In the genomic region with DNA sequence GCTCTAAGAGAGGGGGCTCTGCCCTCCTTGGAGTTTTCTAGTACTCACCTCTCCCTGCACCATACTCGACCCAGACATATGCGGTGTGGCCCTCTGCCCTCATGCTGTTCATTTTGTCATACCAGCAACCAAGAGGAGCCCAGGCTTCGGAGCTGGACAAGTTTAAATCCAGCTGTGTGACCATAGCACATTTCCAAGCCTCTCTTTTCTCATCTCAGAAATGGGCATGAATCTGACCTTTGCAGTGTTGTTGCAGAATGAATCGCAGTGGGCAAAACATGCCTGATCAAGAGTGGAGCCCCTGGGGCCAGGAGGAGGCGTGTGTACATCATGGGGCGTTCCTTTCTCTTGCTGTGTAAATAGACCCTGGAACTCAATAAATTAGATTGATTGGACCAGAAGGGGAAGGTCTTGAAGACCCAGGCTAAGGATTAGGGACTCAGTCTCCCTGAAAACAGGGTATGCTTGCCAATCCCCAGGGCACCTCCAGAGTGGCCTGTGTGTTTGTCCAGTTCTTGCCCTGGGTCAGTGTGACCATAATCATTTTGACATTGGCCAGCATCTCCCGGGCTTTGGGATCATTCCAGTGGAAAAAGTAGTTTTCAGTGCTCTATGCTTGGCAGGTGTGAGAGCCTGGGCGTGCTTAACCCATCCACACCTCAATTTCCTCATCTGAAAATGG, we compare ENCODE assay signal across 16 cellular contexts. TPM values are rescaled to one million over a fixed set of nuclear protein-coding genes. Genes with fewer than 3 reads are reported as not detected.
DNase-seq lines count a peak whose midpoint lies in the region; ATAC-seq and TF ChIP-seq lines count a peak whose summit lies in the region.
"Had no signal": no experiment of that assay in that cellular context is flagged by ENCODE, and none has a peak within 500 bp of the region (broad histone marks: within the 10 kb centered on the region; RNA-seq: fewer than 3 reads in every experiment).

No MANE protein-coding gene starts in this region.

- peaks cover 8% of the 10 kb centered on the region for H3K27me3 Mint-ChIP-seq in activated naive CD4-positive, alpha-beta T cell treated with anti-CD3 and anti-CD28 coated beads, Interleukin-2, amount 10 ng/mL, durations not matched to agents 7 days and 5 days
- H3K27me3 Mint-ChIP-seq: effector memory CD8-positive, alpha-beta T cell; stimulated activated naive CD8-positive, alpha-beta T cell treated with anti-CD3 and anti-CD28 coated beads, Interleukin-15, amount 100 ng/mL, for 72 hours had no signal

- no peak overlapping the region for H2AFZ ChIP-seq in hepatocyte

- TF ChIP-seq CTCF in Panc1 (IDR thresholded peaks at IDR 0.05) (no peak), hepatocyte (IDR thresholded peaks at IDR 0.05; ENCODE audit: poor library complexity) (no peak)

- H3K79me2 ChIP-seq in hepatocyte: peaks cover 71% of the 10 kb centered on the region

- no peak for TF ChIP-seq POLR2A in erythroblast (IDR thresholded peaks at IDR 0.05; ENCODE audit: low read length)

- no peak overlapping the region for H3K9ac ChIP-seq in subcutaneous abdominal adipose tissue (ENCODE audit: low read length in 5 of 5)

- BruUV-seq in Panc1 (replicated peaks; lab: Mats Ljungman, UMichigan): no TSS peak

- 88% methylated on average over 8 of the region's 8 CpGs for WGBS in hepatocyte (ENCODE audit: low lambda C conversion rate, missing lambda C conversion rate)

- in situ Hi-C loops in Panc1 (cut with HindIII; ENCODE audit: low pct_unique_long_range_greater_than_20kb, low sequenced_read_pairs): no loop called here

- CTCF ChIA-PET in activated naive CD4-positive, alpha-beta T cell treated with anti-CD3 and anti-CD28 coated beads, Interleukin-2, amount 10 ng/mL, durations not matched to agents 7 days and 5 days (lab: Charles Lee): no interaction called here
- CTCF ChIA-PET in Panc1 (lab: Charles Lee): interaction anchor here (2.2 kb wide), 1 partner anchor 67 kb away, joined by 7 read pairs; no protein-coding TSS in a partner anchor

- POLR2A ChIA-PET in Panc1 (lab: Charles Lee): interaction anchor here (0.6 kb wide), 1 partner anchor 160 kb away, joined by 3 read pairs; no protein-coding TSS in a partner anchor

- H3K27ac ChIP-seq in Panc1 (ENCODE audit: low read length) (peak overlapping the region; percentile 72), hepatocyte (peak overlapping the region; percentile 5), subcutaneous abdominal adipose tissue (ENCODE audit: low read depth, low read length) (peak overlapping the region; percentile 3)

- no peak overlapping the region for H3K4me3 ChIP-seq in Panc1 (ENCODE audit: low read depth in 2 of 2, low read length in 2 of 2)
- no peak overlapping the region for H3K4me3 ChIP-seq in hepatocyte
- no peak overlapping the region for H3K4me3 ChIP-seq in subcutaneous abdominal adipose tissue (ENCODE audit: low read depth in 1 of 5, low read length in 5 of 5)

- no peaks in the 10 kb centered on the region for H3K36me3 ChIP-seq in Panc1 (ENCODE audit: control insufficient read depth, insufficient read depth, low read length)
- H3K36me3 ChIP-seq in hepatocyte (replicated peaks; ENCODE audit: insufficient read depth, low read depth): no peaks in the 10 kb centered on the region
- peaks cover 0 to 82% (median 51%) of the 10 kb centered on the region in 5 donors for H3K36me3 ChIP-seq in subcutaneous abdominal adipose tissue (ENCODE audit: control insufficient read depth in 5 of 5, insufficient read depth in 5 of 5, low read length in 5 of 5)

- no peaks in the 10 kb centered on the region for H3K27me3 ChIP-seq in Panc1 (ENCODE audit: control insufficient read depth, insufficient read depth, low read length)
- H3K27me3 ChIP-seq in hepatocyte: no peaks in the 10 kb centered on the region
- H3K27me3 ChIP-seq in subcutaneous abdominal adipose tissue (ENCODE audit: control insufficient read depth in 5 of 5, insufficient read depth in 4 of 5, low read length in 5 of 5): no peaks in the 10 kb centered on the region

- no peaks in the 10 kb centered on the region for H3K9me3 ChIP-seq in Panc1 (ENCODE audit: control insufficient read depth, insufficient read depth, low read depth, low read length)
- H3K9me3 ChIP-seq in hepatocyte (ENCODE audit: low read depth): no peaks in the 10 kb centered on the region
- no peaks in the 10 kb centered on the region for H3K9me3 ChIP-seq in subcutaneous abdominal adipose tissue (ENCODE audit: control insufficient read depth in 5 of 5, low read length in 5 of 5)

- peaks cover 81% of the 10 kb centered on the region for H3K4me1 ChIP-seq in Panc1 (ENCODE audit: control insufficient read depth, insufficient read depth, low read length)
- peaks cover 45% of the 10 kb centered on the region for H3K4me1 ChIP-seq in hepatocyte (ENCODE audit: insufficient read depth)
- H3K4me1 ChIP-seq in subcutaneous abdominal adipose tissue (ENCODE audit: control insufficient read depth in 5 of 5, insufficient read depth in 5 of 5, low read length in 5 of 5): peaks cover 0 to 83% (median 61%) of the 10 kb centered on the region in 5 donors

- no peak overlapping the region for H3K4me3 Mint-ChIP-seq in activated naive CD4-positive, alpha-beta T cell treated with anti-CD3 and anti-CD28 coated beads, Interleukin-2, amount 10 ng/mL, durations not matched to agents 7 days and 5 days
- H3K4me3 Mint-ChIP-seq: effector memory CD8-positive, alpha-beta T cell; mesothelial cell of epicardium; stimulated activated naive CD8-positive, alpha-beta T cell treated with anti-CD3 and anti-CD28 coated beads, Interleukin-15, amount 100 ng/mL, for 72 hours had no signal

- H3K4me1 Mint-ChIP-seq in activated naive CD4-positive, alpha-beta T cell treated with anti-CD3 and anti-CD28 coated beads, Interleukin-2, amount 10 ng/mL, durations not matched to agents 7 days and 5 days: peaks cover 6% of the 10 kb centered on the region

- H3K4me2 ChIP-seq in hepatocyte: no peak overlapping the region

- peaks cover 85% of the 10 kb centered on the region for H4K20me1 ChIP-seq in hepatocyte (ENCODE audit: insufficient read depth, poor library complexity, severe bottlenecking)

- no peak for DNase-seq in activated naive CD4-positive, alpha-beta T cell treated with anti-CD3 and anti-CD28 coated beads, Interleukin-2, amount 10 ng/mL, durations not matched to agents 7 days and 5 days
- no peak for DNase-seq in activated naive CD4-positive, alpha-beta T cell treated with Interleukin-2 at 50 U/mL for 16 hours
- no peak for DNase-seq in Panc1 (ENCODE audit: low read depth, low spot score)
- no peak for DNase-seq in hepatocyte (ENCODE audit: low spot score)
- no peak for DNase-seq in T-helper 9 cell
- no peak for DNase-seq in erythroblast (lab: John Stamatoyannopoulos, UW)
- DNase-seq: activated gamma-delta T cell treated with Interleukin-2 at 50 U/mL for 16 hours; COR-L47; effector memory CD8-positive, alpha-beta T cell; GF-D8; NCI-H187; stimulated activated naive CD8-positive, alpha-beta T cell treated with anti-CD3 and anti-CD28 coated beads, Interleukin-15, amount 100 ng/mL, for 72 hours; SW 1271 had no signal

- peak overlapping the region; percentile 63 for H3K27ac Mint-ChIP-seq in activated naive CD4-positive, alpha-beta T cell treated with anti-CD3 and anti-CD28 coated beads, Interleukin-2, amount 10 ng/mL, durations not matched to agents 7 days and 5 days
- H3K27ac Mint-ChIP-seq: stimulated activated naive CD8-positive, alpha-beta T cell treated with anti-CD3 and anti-CD28 coated beads, Interleukin-15, amount 100 ng/mL, for 72 hours had no signal

- no peaks in the 10 kb centered on the region for H3K36me3 Mint-ChIP-seq in activated naive CD4-positive, alpha-beta T cell treated with anti-CD3 and anti-CD28 coated beads, Interleukin-2, amount 10 ng/mL, durations not matched to agents 7 days and 5 days

- intact Hi-C loops in Panc1 (cut with micrococcal nuclease; ENCODE audit: unreplicated experiment): no loop called here

- no peaks in the 10 kb centered on the region for H3K9me2 ChIP-seq in hepatocyte (replicated peaks; ENCODE audit: insufficient read depth)

- no peak for ATAC-seq in Panc1
- no peak for ATAC-seq in GM19452 (IDR thresholded peaks at IDR 0.05; ENCODE audit: unreplicated experiment)
- ATAC-seq: effector memory CD8-positive, alpha-beta T cell; stimulated activated naive CD8-positive, alpha-beta T cell treated with anti-CD3 and anti-CD28 coated beads, Interleukin-15, amount 100 ng/mL, for 72 hours had no signal

- no peaks in the 10 kb centered on the region for H3K9me3 Mint-ChIP-seq in activated naive CD4-positive, alpha-beta T cell treated with anti-CD3 and anti-CD28 coated beads, Interleukin-2, amount 10 ng/mL, durations not matched to agents 7 days and 5 days
- H3K9me3 Mint-ChIP-seq: effector memory CD8-positive, alpha-beta T cell; mesothelial cell of epicardium; stimulated activated naive CD8-positive, alpha-beta T cell treated with anti-CD3 and anti-CD28 coated beads, Interleukin-15, amount 100 ng/mL, for 72 hours had no signal

RNA-seq across cellular contexts. Expression of gene ZMIZ1, which starts 59.6 kb away (rescaled TPM):
- total RNA-seq in Panc1 (2021; ENCODE audit: unreplicated experiment) (34.2 TPM), hepatocyte (16.5 and 30.9 TPM in 2 replicates)
- 29.1 TPM for polyA plus RNA-seq in Panc1 (2012; ENCODE audit: insufficient read length)
- polyA plus RNA-seq in hepatocyte: 32.4 and 34.4 TPM in 2 replicates

Comparison
In these comparisons a context has a peak if more than half of its experiments do, and no peak if none do; other contexts are left out.
1. H3K27ac ChIP-seq: peak in every context shown above with its lines; median percentile 72 in Panc1; 5 in hepatocyte; 3 in subcutaneous abdominal adipose tissue.